ENCODE assay signal across 14 cellular contexts in the genomic region with DNA sequence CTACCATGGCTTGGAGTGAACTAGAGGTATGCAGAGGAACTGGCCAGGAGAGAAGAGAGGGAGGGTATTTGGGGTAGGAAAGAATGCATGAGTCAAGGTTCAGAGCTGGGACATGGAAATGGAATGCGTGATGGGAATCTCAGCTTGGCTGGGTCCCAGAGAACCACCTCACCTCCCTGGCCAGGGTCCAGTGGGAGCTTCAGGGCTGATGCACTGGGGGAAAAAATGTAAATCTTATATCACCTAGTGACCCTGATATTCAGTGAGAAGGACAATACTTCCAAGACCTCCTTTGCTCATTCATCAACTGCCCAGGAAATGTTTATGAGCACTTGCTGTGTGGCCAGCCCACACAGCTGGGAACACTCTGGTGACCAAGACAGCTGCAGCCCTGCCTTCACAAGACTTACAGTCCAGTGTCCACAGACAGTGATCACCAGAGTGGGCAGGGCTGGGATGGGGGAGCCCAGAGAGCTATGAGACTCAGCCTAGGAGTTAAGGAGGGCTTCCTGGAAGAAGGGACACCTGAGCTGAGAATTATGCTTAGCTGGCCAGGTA. TPM values are rescaled to one million over a fixed set of nuclear protein-coding genes. Genes with fewer than 3 reads are reported as not detected.
DNase-seq lines count a peak whose midpoint lies in the region; ATAC-seq, FAIRE-seq and TF ChIP-seq lines count a peak whose summit lies in the region.
"Had no signal": no experiment of that assay in that cellular context is flagged by ENCODE, and none has a peak within 500 bp of the region (broad histone marks: within the 10 kb centered on the region; RNA-seq: fewer than 3 reads in every experiment).

No MANE protein-coding gene starts in this region.

- H3K4me1 ChIP-seq in ACC112 (ENCODE audit: control insufficient read depth, insufficient read depth, low read length, unreplicated experiment) = peaks cover 12% of the 10 kb centered on the region
- H3K4me1 ChIP-seq: colonic mucosa had no signal

- peaks cover 5% of the 10 kb centered on the region; the same call in 1 of the 2 replicates for H3K36me3 ChIP-seq in ACC112 (ENCODE audit: insufficient read depth, low read length)
- H3K36me3 ChIP-seq in bronchial epithelial cell (ENCODE audit: control insufficient read depth, insufficient read depth, low read length) = no peaks in the 10 kb centered on the region
- H3K36me3 ChIP-seq: colonic mucosa, right atrium auricular region had no signal

- TF ChIP-seq RAD21 in Ishikawa (IDR thresholded peaks at IDR 0.05; ENCODE audit: low read depth) = no peak

- no peaks in the 10 kb centered on the region for H3K79me2 ChIP-seq in ACC112 (ENCODE audit: control insufficient read depth, insufficient read depth, low read length, unreplicated experiment)

- no peak overlapping the region for H2AFZ ChIP-seq in ACC112 (ENCODE audit: low read length, unreplicated experiment)

- DNase-seq in bronchial epithelial cell (ENCODE audit: low read depth) = peak; percentile 95
- DNase-seq in left lobe of liver (ENCODE audit: low spot score) = no peak
- DNase-seq in T-helper 1 cell = no peak
- no peak for DNase-seq in NCI-H446 (lab: John Stamatoyannopoulos, UW)
- no peak for DNase-seq in NCI-H1436 (lab: John Stamatoyannopoulos, UW)
- DNase-seq: colonic mucosa, T-helper 17 cell had no signal

- no peak overlapping the region for H3K4me3 ChIP-seq in ACC112 (ENCODE audit: low read depth, low read length)
- no peak overlapping the region for H3K4me3 ChIP-seq in bronchial epithelial cell (ENCODE audit: low read depth, low read length)
- H3K4me3 ChIP-seq: colonic mucosa, GM12878, right atrium auricular region had no signal

- H3K27me3 ChIP-seq in ACC112 (ENCODE audit: insufficient read depth, low read length) = no peaks in the 10 kb centered on the region
- no peaks in the 10 kb centered on the region for H3K27me3 ChIP-seq in bronchial epithelial cell (ENCODE audit: control insufficient read depth, insufficient read depth, low read length)
- H3K27me3 ChIP-seq: colonic mucosa, right atrium auricular region had no signal

- peak; percentile 91 for TF ChIP-seq EP300 in Ishikawa (IDR thresholded peaks at IDR 0.05; ENCODE audit: borderline replicate concordance)

- ATAC-seq in left lobe of liver (peak; percentile 65), HG03342 (IDR thresholded peaks at IDR 0.05; ENCODE audit: unreplicated experiment) (no peak)
- ATAC-seq: GM12878, T-helper 17 cell had no signal

- peak overlapping the region; percentile 78 for H3K27ac ChIP-seq in ACC112 (ENCODE audit: low read depth, low read length)
- H3K27ac ChIP-seq: colonic mucosa, right atrium auricular region had no signal

- peak; percentile 81 for FAIRE-seq in bronchial epithelial cell (lab: Jason Lieb, UNC)
- FAIRE-seq: islet of Langerhans had no signal

- TF ChIP-seq CTCF in bronchial epithelial cell (IDR thresholded peaks at IDR 0.05; ENCODE audit: insufficient read depth, low read length, severe bottlenecking) = no peak

TF ChIP-seq in Ishikawa, 13 proteins besides CTCF, POLR2A, EP300 and RAD21:
- TF ChIP-seq CREB1 (IDR thresholded peaks at IDR 0.05; ENCODE audit: low read depth) = no peak
- peak; percentile 32; the same call in 1 of the 2 replicates for TF ChIP-seq MAX (IDR thresholded peaks at IDR 0.05)
- TF ChIP-seq CEBPB (IDR thresholded peaks at IDR 0.05) = peak; percentile 12; the same call in 1 of the 2 replicates
- peak; percentile 98 for TF ChIP-seq TEAD4 (IDR thresholded peaks at IDR 0.05)
- TF ChIP-seq ZBTB7A (IDR thresholded peaks at IDR 0.05; ENCODE audit: low read depth) = no peak
- TF ChIP-seq, protein P1, sequence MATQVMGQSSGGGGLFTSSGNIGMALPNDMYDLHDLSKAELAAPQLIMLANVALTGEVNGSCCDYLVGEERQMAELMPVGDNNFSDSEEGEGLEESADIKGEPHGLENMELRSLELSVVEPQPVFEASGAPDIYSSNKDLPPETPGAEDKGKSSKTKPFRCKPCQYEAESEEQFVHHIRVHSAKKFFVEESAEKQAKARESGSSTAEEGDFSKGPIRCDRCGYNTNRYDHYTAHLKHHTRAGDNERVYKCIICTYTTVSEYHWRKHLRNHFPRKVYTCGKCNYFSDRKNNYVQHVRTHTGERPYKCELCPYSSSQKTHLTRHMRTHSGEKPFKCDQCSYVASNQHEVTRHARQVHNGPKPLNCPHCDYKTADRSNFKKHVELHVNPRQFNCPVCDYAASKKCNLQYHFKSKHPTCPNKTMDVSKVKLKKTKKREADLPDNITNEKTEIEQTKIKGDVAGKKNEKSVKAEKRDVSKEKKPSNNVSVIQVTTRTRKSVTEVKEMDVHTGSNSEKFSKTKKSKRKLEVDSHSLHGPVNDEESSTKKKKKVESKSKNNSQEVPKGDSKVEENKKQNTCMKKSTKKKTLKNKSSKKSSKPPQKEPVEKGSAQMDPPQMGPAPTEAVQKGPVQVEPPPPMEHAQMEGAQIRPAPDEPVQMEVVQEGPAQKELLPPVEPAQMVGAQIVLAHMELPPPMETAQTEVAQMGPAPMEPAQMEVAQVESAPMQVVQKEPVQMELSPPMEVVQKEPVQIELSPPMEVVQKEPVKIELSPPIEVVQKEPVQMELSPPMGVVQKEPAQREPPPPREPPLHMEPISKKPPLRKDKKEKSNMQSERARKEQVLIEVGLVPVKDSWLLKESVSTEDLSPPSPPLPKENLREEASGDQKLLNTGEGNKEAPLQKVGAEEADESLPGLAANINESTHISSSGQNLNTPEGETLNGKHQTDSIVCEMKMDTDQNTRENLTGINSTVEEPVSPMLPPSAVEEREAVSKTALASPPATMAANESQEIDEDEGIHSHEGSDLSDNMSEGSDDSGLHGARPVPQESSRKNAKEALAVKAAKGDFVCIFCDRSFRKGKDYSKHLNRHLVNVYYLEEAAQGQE (IDR thresholded peaks at IDR 0.05; ENCODE audit: low read depth) = no peak
- peak; percentile 6; the same call in 1 of the 2 replicates for TF ChIP-seq YY1 (IDR thresholded peaks at IDR 0.05; ENCODE audit: low read depth)
- TF ChIP-seq TAF1 (IDR thresholded peaks at IDR 0.05; ENCODE audit: low read depth) = no peak
- peak; percentile 99 for TF ChIP-seq NFIC (IDR thresholded peaks at IDR 0.05)
- TF ChIP-seq FOXM1 (IDR thresholded peaks at IDR 0.05; ENCODE audit: borderline replicate concordance, low read depth) = peak; percentile 71; the same call in 1 of the 2 replicates
- TF ChIP-seq, protein P2, sequence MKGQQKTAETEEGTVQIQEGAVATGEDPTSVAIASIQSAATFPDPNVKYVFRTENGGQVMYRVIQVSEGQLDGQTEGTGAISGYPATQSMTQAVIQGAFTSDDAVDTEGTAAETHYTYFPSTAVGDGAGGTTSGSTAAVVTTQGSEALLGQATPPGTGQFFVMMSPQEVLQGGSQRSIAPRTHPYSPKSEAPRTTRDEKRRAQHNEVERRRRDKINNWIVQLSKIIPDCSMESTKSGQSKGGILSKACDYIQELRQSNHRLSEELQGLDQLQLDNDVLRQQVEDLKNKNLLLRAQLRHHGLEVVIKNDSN (IDR thresholded peaks at IDR 0.05) = no peak; the same call in 1 of the 2 replicates
- TF ChIP-seq TCF12 (IDR thresholded peaks at IDR 0.05; ENCODE audit: low read depth) = peak; percentile 92
- TF ChIP-seq EGR1 (IDR thresholded peaks at IDR 0.05) = no peak
TF ChIP-seq in Ishikawa: peak in this region for 7.

RNA-seq across cellular contexts. Expression of gene IGSF23, which starts 12.8 kb away (rescaled TPM):
- total RNA-seq in bronchial epithelial cell = not detected in 2 replicates
- total RNA-seq in left lobe of liver = 7.0 TPM
- total RNA-seq: B cell, colonic mucosa, GM12878, right atrium auricular region, T-helper 17 cell had no signal

RNA-seq across cellular contexts. Expression of gene PVR, which starts 17.6 kb away (rescaled TPM):
- total RNA-seq in bronchial epithelial cell = 84.6 and 102 TPM in 2 replicates
- total RNA-seq in left lobe of liver = 29.6 TPM

RNA-seq across cellular contexts. Expression of gene CEACAM19, which starts 45.1 kb away (rescaled TPM):
- total RNA-seq in bronchial epithelial cell = 0.53 and 2.7 TPM in 2 replicates
- 5.6 TPM for total RNA-seq in left lobe of liver
- total RNA-seq: B cell had no signal
